Comparison of ENCODE assay signal across 13 cellular contexts in the genomic region with DNA sequence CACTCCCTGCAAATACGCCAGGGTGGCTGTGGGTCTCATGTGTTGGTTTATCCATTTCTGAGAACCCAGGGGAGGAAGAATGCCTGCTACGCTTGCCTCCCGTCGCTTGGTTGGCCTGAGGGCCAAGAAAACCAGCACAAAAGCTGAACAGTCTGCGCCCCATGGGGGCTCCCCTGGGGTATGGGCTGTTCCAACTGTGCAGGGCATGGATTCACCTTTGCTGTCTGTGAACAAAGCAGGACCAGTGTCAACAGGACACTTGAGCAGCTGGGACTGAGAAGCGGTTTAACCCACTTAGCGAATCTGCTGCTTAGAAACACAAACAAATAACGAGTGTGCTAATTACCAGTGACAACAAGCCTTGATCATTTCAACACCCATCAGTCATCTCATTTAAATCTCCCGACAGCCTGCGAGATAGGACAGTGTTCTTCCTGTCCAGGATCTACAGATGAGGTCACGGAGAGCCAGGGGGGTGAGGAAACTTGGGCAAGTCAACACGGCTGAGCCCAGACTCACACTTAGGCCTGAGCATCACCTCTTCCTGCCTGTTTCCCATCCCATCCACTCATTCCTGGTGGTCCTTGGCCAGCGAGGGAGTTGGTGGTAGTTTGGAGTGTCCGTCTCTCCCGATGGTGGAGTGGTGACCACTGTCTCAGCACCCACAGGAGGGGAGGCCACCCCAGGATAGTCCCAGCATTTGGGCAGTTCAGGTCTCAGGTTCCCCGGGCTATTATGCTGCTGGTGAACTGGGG.
DNase-seq lines count a peak whose midpoint lies in the region; ATAC-seq and TF ChIP-seq lines count a peak whose summit lies in the region.
"Had no signal": no experiment of that assay in that cellular context is flagged by ENCODE, and none has a peak within 500 bp of the region (broad histone marks: within the 10 kb centered on the region; RNA-seq: fewer than 3 reads in every experiment).

No MANE protein-coding gene starts in this region.

- no peak for ATAC-seq in GM18858 (IDR thresholded peaks at IDR 0.05; ENCODE audit: unreplicated experiment)
- ATAC-seq: WTC11 had no signal

- no peaks in the 10 kb centered on the region for H3K9me3 Mint-ChIP-seq in chondrocyte (ENCODE audit: low read depth)
- H3K9me3 Mint-ChIP-seq: WTC11 had no signal

- H3K27ac Mint-ChIP-seq in chondrocyte (ENCODE audit: unreplicated experiment), result no peak overlapping the region
- H3K27ac Mint-ChIP-seq: WTC11 had no signal

- no peaks in the 10 kb centered on the region for H3K36me3 ChIP-seq in BLaER1 treated with 17β-estradiol and CSF1 and Interleukin-3, amounts not matched to agents 10 nM and 100 nM
- H3K36me3 ChIP-seq in right atrium auricular region, result no peaks in the 10 kb centered on the region
- H3K36me3 ChIP-seq: SJCRH30, thyroid gland had no signal

- H3K4me1 ChIP-seq in BLaER1 treated with 17β-estradiol and CSF1 and Interleukin-3, amounts not matched to agents 10 nM and 100 nM, result peaks cover 54 to 86% (median 74%) of the 10 kb centered on the region in 10 experiments
- peaks cover 0 to 74% of the 10 kb centered on the region in 2 donors for H3K4me1 ChIP-seq in right atrium auricular region

- H3K4me1 Mint-ChIP-seq in chondrocyte (ENCODE audit: low read depth), result peaks cover 56% of the 10 kb centered on the region

- no peak overlapping the region for H3K4me3 ChIP-seq in BLaER1 treated with 17β-estradiol and CSF1 and Interleukin-3, amounts not matched to agents 10 nM and 100 nM
- no peak overlapping the region for H3K4me3 ChIP-seq in right atrium auricular region
- H3K4me3 ChIP-seq: SJCRH30, thyroid gland had no signal

- DNase-seq in NCI-H1436 (lab: John Stamatoyannopoulos, UW), result peak; percentile 74
- peak; percentile 9 for DNase-seq in RKO (ENCODE audit: low spot score)
- peak; percentile 76 for DNase-seq in right atrium auricular region (ENCODE audit: low spot score)
- DNase-seq in chondrocyte (ENCODE audit: low spot score), result no peak
- no peak for DNase-seq in activated T-cell treated with anti-CD3 and anti-CD28 coated beads for 4 hours
- no peak for DNase-seq in MV-4-11 (lab: John Stamatoyannopoulos, UW)
- DNase-seq: anterior cingulate cortex, NCI-H1048, thyroid gland had no signal

- H3K4me2 ChIP-seq in BLaER1 treated with 17β-estradiol and CSF1 and Interleukin-3, amounts not matched to agents 10 nM and 100 nM, result peak overlapping the region; percentile 11 to 95 (median 89)

- H3K36me3 Mint-ChIP-seq in chondrocyte (ENCODE audit: low read depth), result no peaks in the 10 kb centered on the region
- H3K36me3 Mint-ChIP-seq: WTC11 had no signal

- TF ChIP-seq CTCF in right atrium auricular region (IDR thresholded peaks at IDR 0.05) (no peak), chondrocyte (IDR thresholded peaks at IDR 0.05) (no peak)

- no peaks in the 10 kb centered on the region for H3K9me3 ChIP-seq in BLaER1 treated with 17β-estradiol and CSF1 and Interleukin-3, amounts not matched to agents 10 nM and 100 nM (replicated peaks in 1 of 11)
- H3K9me3 ChIP-seq in right atrium auricular region, result no peaks in the 10 kb centered on the region
- H3K9me3 ChIP-seq: SJCRH30, thyroid gland had no signal

- H3K27ac ChIP-seq in BLaER1 treated with 17β-estradiol and CSF1 and Interleukin-3, amounts not matched to agents 10 nM and 100 nM, result peak overlapping the region in 7 of 11 experiments; percentile 1 to 28 (median 10); a peak in 7 of 22 replicates
- H3K27ac ChIP-seq in right atrium auricular region, result peak overlapping the region; percentile 41 to 46
- H3K27ac ChIP-seq: SJCRH30, thyroid gland had no signal

- H3K4me3 Mint-ChIP-seq in chondrocyte (ENCODE audit: unreplicated experiment), result no peak overlapping the region
- H3K4me3 Mint-ChIP-seq: WTC11 had no signal

- no peaks in the 10 kb centered on the region for H3K27me3 Mint-ChIP-seq in chondrocyte (ENCODE audit: low read depth)

- peak overlapping the region in 3 of 11 experiments; percentile 9 to 32 (median 18); a peak in 2 of 22 replicates for H3K9ac ChIP-seq in BLaER1 treated with 17β-estradiol and CSF1 and Interleukin-3, amounts not matched to agents 10 nM and 100 nM

- H4K20me1 ChIP-seq in BLaER1 treated with 17β-estradiol and CSF1 and Interleukin-3, amounts not matched to agents 10 nM and 100 nM, result no peaks in the 10 kb centered on the region

- H3K27me3 ChIP-seq in BLaER1 treated with 17β-estradiol and CSF1 and Interleukin-3, amounts not matched to agents 10 nM and 100 nM, result peaks cover 0 to 9% (median 0%) of the 10 kb centered on the region in 11 experiments; a peak in 1 of 22 replicates
- no peaks in the 10 kb centered on the region for H3K27me3 ChIP-seq in right atrium auricular region
- H3K27me3 ChIP-seq: thyroid gland had no signal

Comparison
In these comparisons a context has a peak if more than half of its experiments do, and no peak if none do; other contexts are left out.
1. DNase-seq: peak in NCI-H1436 (single experiment), RKO (single experiment) and right atrium auricular region (single experiment); none in chondrocyte (single experiment), activated T-cell treated with anti-CD3 and anti-CD28 coated beads for 4 hours (single experiment) and MV-4-11 (single experiment).